Comparison of ENCODE assay signal across 13 cellular contexts in genomic region chr16:57538235-57538711, GRCh38. TPM values are rescaled to one million over a fixed set of nuclear protein-coding genes. Genes with fewer than 3 reads are reported as not detected.
DNase-seq lines count a peak whose midpoint lies in the region; ATAC-seq and TF ChIP-seq lines count a peak whose summit lies in the region.
"Had no signal": no experiment of that assay in that cellular context is flagged by ENCODE, and none has a peak within 500 bp of the region (broad histone marks: within the 10 kb centered on the region; RNA-seq: fewer than 3 reads in every experiment).

No MANE protein-coding gene starts in this region.

- intact Hi-C loops in OCI-LY7 (cut with micrococcal nuclease; ENCODE audit: unreplicated experiment): loop anchor here (5.0 kb wide), 1 partner anchor 76 kb away; the partner anchor contains the start of gene POLR2C

- peaks cover 80% of the 10 kb centered on the region for H3K4me1 Mint-ChIP-seq in stimulated activated effector memory CD8-positive, alpha-beta T cell treated with anti-CD3 and anti-CD28 coated beads, Interleukin-12 subunit alpha, Interleukin-12 subunit beta, amount 100 ng/mL, for 72 hours

- no peaks in the 10 kb centered on the region for H3K9me2 ChIP-seq in OCI-LY7 (ENCODE audit: insufficient read depth, low read length)
- H3K9me2 ChIP-seq: SK-N-SH had no signal

- peak overlapping the region; percentile 77 for H3K4me3 Mint-ChIP-seq in stimulated activated effector memory CD8-positive, alpha-beta T cell treated with anti-CD3 and anti-CD28 coated beads, Interleukin-12 subunit alpha, Interleukin-12 subunit beta, amount 100 ng/mL, for 72 hours

- CTCF ChIA-PET in OCI-LY7 (lab: Charles Lee; ENCODE audit: unreplicated experiment): no interaction called here

- no peaks in the 10 kb centered on the region for H3K79me2 ChIP-seq in OCI-LY7 (ENCODE audit: insufficient read depth, low read depth, low read length)

- H3K27ac Mint-ChIP-seq in stimulated activated effector memory CD8-positive, alpha-beta T cell treated with anti-CD3 and anti-CD28 coated beads, Interleukin-12 subunit alpha, Interleukin-12 subunit beta, amount 100 ng/mL, for 72 hours: peak overlapping the region; percentile 100

- H3K4me2 ChIP-seq in OCI-LY7 (ENCODE audit: low read length): peak overlapping the region; percentile 85
- H3K4me2 ChIP-seq: SK-N-SH had no signal

- H3K9me3 ChIP-seq in OCI-LY7 (ENCODE audit: low read length): no peaks in the 10 kb centered on the region
- H3K9me3 ChIP-seq: left ventricle myocardium inferior, SK-N-SH had no signal

- BruUV-seq in OCI-LY7 (replicated peaks; lab: Mats Ljungman, UMichigan): no TSS peak

- no peaks in the 10 kb centered on the region for H3K9me3 Mint-ChIP-seq in stimulated activated effector memory CD8-positive, alpha-beta T cell treated with anti-CD3 and anti-CD28 coated beads, Interleukin-12 subunit alpha, Interleukin-12 subunit beta, amount 100 ng/mL, for 72 hours

- H2AFZ ChIP-seq in OCI-LY7 (ENCODE audit: low read length): peak overlapping the region; percentile 51; the same call in 1 of the 2 replicates

- DNase-seq in activated T-cell treated with anti-CD3 and anti-CD28 coated beads, Interleukin-2, amount 50 U/mL, for 1 hour: peak; percentile 16
- DNase-seq in activated T-cell treated with anti-CD3 and anti-CD28 coated beads for 4 hours (no peak), OCI-LY7 (ENCODE audit: low spot score) (no peak), coronary artery (ENCODE audit: low spot score) (peak; percentile 64), NOMO-1 treated with DMSO at 0.1 percent for 48 hours (lab: John Stamatoyannopoulos, UW; ENCODE audit: unreplicated experiment) (no peak)
- peak; percentile 53 to 90 for DNase-seq in stimulated activated effector memory CD8-positive, alpha-beta T cell treated with anti-CD3 and anti-CD28 coated beads, Interleukin-12 subunit alpha, Interleukin-12 subunit beta, amount 100 ng/mL, for 72 hours (ENCODE audit: low spot score in 2 of 2)
- DNase-seq: foreskin keratinocyte, left ventricle myocardium inferior, NCI-H748 treated with DMSO at 0.1 percent for 48 hours, SK-N-SH had no signal

- peak overlapping the region; percentile 74 for H3K4me3 ChIP-seq in OCI-LY7 (ENCODE audit: low read depth, low read length, poor library complexity, severe bottlenecking)
- no peak overlapping the region for H3K4me3 ChIP-seq in coronary artery
- H3K4me3 ChIP-seq: left ventricle myocardium inferior had no signal

- POLR2A ChIA-PET in OCI-LY7 (lab: Charles Lee): interaction anchor here (1.5 to 3.3 kb wide), 3 partner anchors 7 to 15 kb away, joined by 4 to 14 read pairs (median 5); no protein-coding TSS in a partner anchor

- peak overlapping the region; percentile 75 for H3K27ac ChIP-seq in OCI-LY7 (ENCODE audit: low read depth, low read length, poor library complexity, severe bottlenecking)
- no peak overlapping the region for H3K27ac ChIP-seq in coronary artery
- H3K27ac ChIP-seq: foreskin keratinocyte, left ventricle myocardium inferior had no signal

- H3K4me1 ChIP-seq in OCI-LY7 (ENCODE audit: insufficient read depth, low read length, poor library complexity, severe bottlenecking): peaks cover 89% of the 10 kb centered on the region

- no peak for TF ChIP-seq CTCF in OCI-LY7 (conservative IDR thresholded peaks at IDR 0.05; ENCODE audit: low read length)
- no peak for TF ChIP-seq CTCF in coronary artery (IDR thresholded peaks at IDR 0.05)

- H3K36me3 ChIP-seq in OCI-LY7 (ENCODE audit: insufficient read depth, low read length): no peaks in the 10 kb centered on the region
- H3K36me3 ChIP-seq: left ventricle myocardium inferior had no signal

- ATAC-seq in stimulated activated effector memory CD8-positive, alpha-beta T cell treated with anti-CD3 and anti-CD28 coated beads, Interleukin-12 subunit alpha, Interleukin-12 subunit beta, amount 100 ng/mL, for 72 hours: peak; percentile 64
- ATAC-seq in GM21576 (IDR thresholded peaks at IDR 0.05; ENCODE audit: unreplicated experiment): no peak
- ATAC-seq in GM21381 (IDR thresholded peaks at IDR 0.05; ENCODE audit: unreplicated experiment): no peak
- ATAC-seq: foreskin keratinocyte, HCT116 had no signal

- H4K20me1 ChIP-seq in OCI-LY7 (ENCODE audit: insufficient read depth, low read length): no peaks in the 10 kb centered on the region

- peaks cover 50% of the 10 kb centered on the region for H3K36me3 Mint-ChIP-seq in stimulated activated effector memory CD8-positive, alpha-beta T cell treated with anti-CD3 and anti-CD28 coated beads, Interleukin-12 subunit alpha, Interleukin-12 subunit beta, amount 100 ng/mL, for 72 hours

RNA-seq across cellular contexts. Expression of gene CCDC102A, which starts 1.9 kb away (rescaled TPM):
- total RNA-seq in OCI-LY7 (2014; rRNA removed; shearing (Covaris generic)): 4.2 and 4.8 TPM in 2 replicates
- total RNA-seq in OCI-LY7 (2022): 6.7 and 7.1 TPM in 2 replicates

RNA-seq across cellular contexts. Expression of gene ADGRG5, which starts 4.2 kb away (rescaled TPM):
- total RNA-seq in OCI-LY7 (2014; rRNA removed; shearing (Covaris generic)): 0.39 TPM in 1 of 2 replicates, not detected in the other
- 0.37 and 1.3 TPM in 2 replicates for total RNA-seq in OCI-LY7 (2022)
- total RNA-seq: foreskin keratinocyte, left ventricle myocardium inferior had no signal

RNA-seq across cellular contexts. Expression of gene DOK4, which starts 52.0 kb away (rescaled TPM):
- total RNA-seq in OCI-LY7 (2014; rRNA removed; shearing (Covaris generic)): 0.09 and 0.13 TPM in 2 replicates
- 1.0 and 1.1 TPM in 2 replicates for total RNA-seq in OCI-LY7 (2022)

Comparison
In these comparisons a context has a peak if more than half of its experiments do, and no peak if none do; other contexts are left out.
1. DNase-seq: peak in activated T-cell treated with anti-CD3 and anti-CD28 coated beads, Interleukin-2, amount 50 U/mL, for 1 hour (single experiment), coronary artery (single experiment) and stimulated activated effector memory CD8-positive, alpha-beta T cell treated with anti-CD3 and anti-CD28 coated beads, Interleukin-12 subunit alpha, Interleukin-12 subunit beta, amount 100 ng/mL, for 72 hours (2 of 2); none in activated T-cell treated with anti-CD3 and anti-CD28 coated beads for 4 hours (single experiment), OCI-LY7 (single experiment) and NOMO-1 treated with DMSO at 0.1 percent for 48 hours (single experiment).